ENCODE assay signal across 23 cellular contexts in genomic region chr11:7451520-7451919, GRCh38. TPM values are rescaled to one million over a fixed set of nuclear protein-coding genes. Genes with fewer than 3 reads are reported as not detected.
"Had no signal": no experiment of that assay in that cellular context is flagged by ENCODE, and none has a peak within 500 bp of the region (broad histone marks: within the 10 kb centered on the region; RNA-seq: fewer than 3 reads in every experiment).

No MANE protein-coding gene starts in this region.

- H3K4me1 ChIP-seq: SJSA1 had no signal

- H3K27me3 ChIP-seq: SJSA1 had no signal

- H3K4me3 ChIP-seq: SJSA1, SK-N-MC had no signal

- H3K4me1 Mint-ChIP-seq: T-cell had no signal

- H3K4me3 Mint-ChIP-seq: T-cell had no signal

- DNase-seq: KBM-7, NCI-H1092, NCI-H1105 treated with DMSO at 0.1 percent for 48 hours, NCI-H1436, NCI-H187, NCI-H2029, NCI-H2081 treated with DMSO at 0.1 percent for 48 hours, NCI-H2171, NCI-H446, NCI-H510A, NCI-H524 treated with DMSO at 0.1 percent for 48 hours, NCI-H69, NCI-H774, Right ventricle myocardium superior, RPMI8226, SIG-M5, SW 1271, T-cell had no signal

- H3K9me3 ChIP-seq: SJSA1 had no signal

- H3K9me3 Mint-ChIP-seq: T-cell had no signal

- H3K36me3 ChIP-seq: SJSA1 had no signal

- H3K36me3 Mint-ChIP-seq: T-cell had no signal

- H3K27me3 Mint-ChIP-seq: T-cell had no signal

- ATAC-seq: T-cell had no signal

- H3K27ac ChIP-seq: HL-60, SJSA1, SK-N-MC had no signal

- H3K27ac Mint-ChIP-seq: T-cell had no signal

RNA-seq across cellular contexts. Expression of gene OLFML1, which starts 33.8 kb away (rescaled TPM):
- total RNA-seq: LHCN-M2, MCF 10A had no signal
